In genomic region chr12:45801625-45802024, GRCh38 we compare ENCODE assay signal across 3 cellular contexts.
"Had no signal": no experiment of that assay in that cellular context is flagged by ENCODE, and none has a peak within 500 bp of the region (broad histone marks: within the 10 kb centered on the region; RNA-seq: fewer than 3 reads in every experiment).

No MANE protein-coding gene starts in this region.

- DNase-seq: GDM1, GF-D8 had no signal

- H3K4me3 ChIP-seq: GM12878 had no signal

- ATAC-seq: GM12878 had no signal
